9 cellular contexts compared by ENCODE assay signal in genomic region chr1:151888972-151889570, GRCh38. TPM values are rescaled to one million over a fixed set of nuclear protein-coding genes. Genes with fewer than 3 reads are reported as not detected.
DNase-seq lines count a peak whose midpoint lies in the region; ATAC-seq, FAIRE-seq and TF ChIP-seq lines count a peak whose summit lies in the region.
"Had no signal": no experiment of that assay in that cellular context is flagged by ENCODE, and none has a peak within 500 bp of the region (broad histone marks: within the 10 kb centered on the region; RNA-seq: fewer than 3 reads in every experiment).

No MANE protein-coding gene starts in this region.

- no peaks in the 10 kb centered on the region for H3K36me3 ChIP-seq in DND-41 (ENCODE audit: insufficient read depth, low read length)
- H3K36me3 ChIP-seq in Peyer's patch = peaks cover 0 to 21% (median 0%) of the 10 kb centered on the region in 3 donors
- H3K36me3 ChIP-seq in fibroblast of lung (ENCODE audit: control insufficient read depth, insufficient read depth, low read length) = no peaks in the 10 kb centered on the region

- ATAC-seq in A549 (peak; percentile 68 to 80; a peak in 3 of 6 replicates), DND-41 (ENCODE audit: insufficient read depth, low read depth) (no peak; the same call in 2 of the 3 replicates), GM21619 (IDR thresholded peaks at IDR 0.05; ENCODE audit: unreplicated experiment) (no peak), GM18870 (IDR thresholded peaks at IDR 0.05; ENCODE audit: unreplicated experiment) (no peak), HG03135 (IDR thresholded peaks at IDR 0.05; ENCODE audit: unreplicated experiment) (no peak)

- H3K9ac ChIP-seq in DND-41 (ENCODE audit: low read depth, low read length) (no peak overlapping the region), fibroblast of lung (ENCODE audit: insufficient read depth, low read length) (no peak overlapping the region)

- no peaks in the 10 kb centered on the region for H3K9me3 ChIP-seq in A549
- no peaks in the 10 kb centered on the region for H3K9me3 ChIP-seq in DND-41 (ENCODE audit: insufficient read depth, low read length, severe bottlenecking)
- H3K9me3 ChIP-seq in Peyer's patch = no peaks in the 10 kb centered on the region
- H3K9me3 ChIP-seq in fibroblast of lung (ENCODE audit: control insufficient read depth, insufficient read depth, low read depth, low read length) = no peaks in the 10 kb centered on the region

- TF ChIP-seq POLR2A in A549 (IDR thresholded peaks at IDR 0.05; ENCODE audit: low read length) (no peak), Peyer's patch (IDR thresholded peaks at IDR 0.05) (no peak)

- H3K79me2 ChIP-seq in DND-41 (ENCODE audit: insufficient read depth, low read length) (no peaks in the 10 kb centered on the region), fibroblast of lung (ENCODE audit: control insufficient read depth, insufficient read depth, low read length) (no peaks in the 10 kb centered on the region)

- TF ChIP-seq CTCF in A549 (IDR thresholded peaks at IDR 0.05) = peak; percentile 67
- TF ChIP-seq CTCF in DND-41 (IDR thresholded peaks at IDR 0.05; ENCODE audit: borderline replicate concordance, extremely low read depth, low read length, poor library complexity, severe bottlenecking) = peak; percentile 56
- TF ChIP-seq CTCF in Peyer's patch (IDR thresholded peaks at IDR 0.05) = peak in 5 of 6 experiments; percentile 33 to 61 (median 51)
- peak; percentile 23 to 24 for TF ChIP-seq CTCF in fibroblast of lung (conservative IDR thresholded peaks at IDR 0.05 in 1 of 2, IDR thresholded peaks at IDR 0.05 in 1 of 2; ENCODE audit: low read depth in 1 of 2, low read length in 2 of 2)

- no peaks in the 10 kb centered on the region for H4K20me1 ChIP-seq in DND-41 (ENCODE audit: insufficient read depth, low read length)
- H4K20me1 ChIP-seq in fibroblast of lung (ENCODE audit: control insufficient read depth, extremely low read depth, insufficient read depth, low read length) = no peaks in the 10 kb centered on the region

- H3K27me3 ChIP-seq in DND-41 (ENCODE audit: insufficient read depth, low read length, poor library complexity) (peaks cover 3% of the 10 kb centered on the region), Peyer's patch (no peaks in the 10 kb centered on the region), fibroblast of lung (ENCODE audit: control insufficient read depth, insufficient read depth, low read length) (no peaks in the 10 kb centered on the region)

- no peak for FAIRE-seq in A549 (lab: Jason Lieb, UNC)

- TF ChIP-seq EP300 in A549 (IDR thresholded peaks at IDR 0.05) = no peak

- CTCF ChIA-PET in A549 (lab: Yijun Ruan, JAX) = interaction anchor here (0.6 to 3.4 kb wide), 15 partner anchors 9 to 152 kb away, joined by 3 to 25 read pairs (median 4); partner anchors contain the start of gene THEM4

- TF ChIP-seq RAD21 in A549 (conservative IDR thresholded peaks at IDR 0.05 in 1 of 2, IDR thresholded peaks at IDR 0.05 in 1 of 2) = peak; percentile 70 to 72

- H2AFZ ChIP-seq in DND-41 (ENCODE audit: low read depth, low read length) = no peak overlapping the region
- no peak overlapping the region for H2AFZ ChIP-seq in fibroblast of lung (ENCODE audit: low read length)

- WGBS in A549 (ENCODE audit: missing lambda C conversion rate) = 57% methylated on average over 2 of the region's 2 CpGs

- H3K4me2 ChIP-seq in A549 (no peak overlapping the region), DND-41 (ENCODE audit: insufficient read depth, low read length) (no peak overlapping the region), fibroblast of lung (ENCODE audit: extremely low read depth, insufficient read depth, low read length) (no peak overlapping the region)

- H3K4me3 ChIP-seq in A549 (no peak overlapping the region), DND-41 (ENCODE audit: low read depth in 1 of 2, low read length in 2 of 2) (no peak overlapping the region), Peyer's patch (no peak overlapping the region), fibroblast of lung (replicated peaks in 1 of 4; ENCODE audit: control extremely low read depth in 1 of 4, insufficient read depth in 1 of 4, low read depth in 3 of 4, low read length in 4 of 4) (no peak overlapping the region)
- H3K4me3 ChIP-seq: SK-N-MC had no signal

- H3K4me1 ChIP-seq in A549 (no peaks in the 10 kb centered on the region), DND-41 (ENCODE audit: insufficient read depth, low read length) (no peaks in the 10 kb centered on the region), Peyer's patch (no peaks in the 10 kb centered on the region), fibroblast of lung (ENCODE audit: control insufficient read depth, extremely low read depth, insufficient read depth, low read length) (no peaks in the 10 kb centered on the region)

- DNase-seq in A549 (ENCODE audit: low read depth in 1 of 2, low spot score in 1 of 2) = peak; percentile 33 to 41
- DNase-seq in DND-41 = no peak
- no peak for DNase-seq in Peyer's patch
- no peak for DNase-seq in fibroblast of lung (ENCODE audit: low read depth in 2 of 2)
- DNase-seq in occipital lobe (lab: John Stamatoyannopoulos, UW) = no peak

- POLR2A ChIA-PET in A549 (lab: Yijun Ruan, JAX) = interaction anchor here (1.8 kb wide), 1 partner anchor 20 kb away, joined by 4 read pairs; the partner anchor contains the start of gene THEM4

- H3K27ac ChIP-seq in A549 (no peak overlapping the region), DND-41 (ENCODE audit: low read length) (no peak overlapping the region), Peyer's patch (no peak overlapping the region), fibroblast of lung (ENCODE audit: insufficient read depth, low read length) (no peak overlapping the region)
- H3K27ac ChIP-seq: SK-N-MC had no signal

TF ChIP-seq in A549, 52 proteins besides CTCF, POLR2A, EP300 and RAD21:
- TF ChIP-seq CBX8 (IDR thresholded peaks at IDR 0.05) = no peak
- TF ChIP-seq NR3C1 (IDR thresholded peaks at IDR 0.05) = no peak
- no peak for TF ChIP-seq FOSB (CRISPR knock-in tag; IDR thresholded peaks at IDR 0.05)
- no peak for TF ChIP-seq TFCP2L1 (CRISPR knock-in tag; IDR thresholded peaks at IDR 0.05)
- TF ChIP-seq EHF (CRISPR knock-in tag; IDR thresholded peaks at IDR 0.05) = no peak
- TF ChIP-seq SMC3 (IDR thresholded peaks at IDR 0.05) = peak; percentile 41; the same call in 1 of the 3 replicates
- no peak for TF ChIP-seq ESRRA (IDR thresholded peaks at IDR 0.05; ENCODE audit: borderline replicate concordance, low read length)
TF ChIP-seq in A549: peak in this region for 1.

RNA-seq across cellular contexts. Expression of gene THEM4, which starts 20.2 kb away (rescaled TPM):
- polyA plus RNA-seq in A549 (2011; rRNA removed) = 28.1 and 32.3 TPM in 2 replicates
- polyA plus RNA-seq in A549 (2012; cell fraction: cytosol; rRNA removed) = 14.1 and 16.5 TPM in 2 replicates
- polyA plus RNA-seq in A549 (2012; cell fraction: nucleus; rRNA removed) = 6.7 and 12.5 TPM in 2 replicates
- polyA plus RNA-seq in A549 (2017; fragmentation: RNase III; extraction: RNeasy Plus Mini Kit Qiagen cat#74134 plus additional on column Dnase treatment) = 16.6 to 19.6 TPM (median 19.0 TPM) in 3 replicates
- 11.6 and 15.6 TPM in 2 replicates for polyA minus RNA-seq in A549 (2011; rRNA and poly(A)+ RNA removed)
- 10 to 100 TPM in 3 of 4 donors, 1 to 10 TPM in 1; 9.1 to 45.2 (median 14.6) TPM for total RNA-seq in Peyer's patch
- 4.6 and 6.4 TPM in 2 replicates for total RNA-seq in fibroblast of lung
- polyA plus RNA-seq in fibroblast of lung = 15.8 and 18.7 TPM in 2 replicates
- polyA plus RNA-seq in fibroblast of lung (2012) = 9.9 and 10.7 TPM in 2 replicates
- polyA minus RNA-seq in fibroblast of lung (ENCODE audit: low replicate concordance) = 2.0 and 3.1 TPM in 2 replicates
- 2.0 TPM for total RNA-seq in occipital lobe

RNA-seq across cellular contexts. Expression of gene THEM5, which starts 35.6 kb away (rescaled TPM):
- polyA plus RNA-seq in A549 (2011; rRNA removed) (not detected in 2 replicates), A549 (2017; fragmentation: RNase III; extraction: RNeasy Plus Mini Kit Qiagen cat#74134 plus additional on column Dnase treatment) (not detected in 3 replicates), fibroblast of lung (not detected in 2 replicates)
- polyA plus RNA-seq in A549 (2012; cell fraction: cytosol; rRNA removed) = 0.05 TPM in 1 of 2 replicates, not detected in the other
- not detected in 2 replicates for polyA plus RNA-seq in A549 (2012; cell fraction: nucleus; rRNA removed)
- polyA minus RNA-seq in A549 (2011; rRNA and poly(A)+ RNA removed) = not detected in 2 replicates
- total RNA-seq in Peyer's patch (not detected), fibroblast of lung (not detected in 2 replicates), occipital lobe (not detected)
- not detected in 2 replicates for polyA plus RNA-seq in fibroblast of lung (2012)
- not detected in 2 replicates for polyA minus RNA-seq in fibroblast of lung (ENCODE audit: low replicate concordance)

RNA-seq across cellular contexts. Expression of gene C2CD4D, which starts 49.5 kb away (rescaled TPM):
- polyA plus RNA-seq in A549 (2011; rRNA removed) (not detected in 2 replicates), A549 (2017; fragmentation: RNase III; extraction: RNeasy Plus Mini Kit Qiagen cat#74134 plus additional on column Dnase treatment) (not detected in 3 replicates), fibroblast of lung (not detected in 2 replicates)
- not detected in 2 replicates for polyA plus RNA-seq in A549 (2012; cell fraction: cytosol; rRNA removed)
- not detected in 2 replicates for polyA plus RNA-seq in A549 (2012; cell fraction: nucleus; rRNA removed)
- not detected in 2 replicates for polyA minus RNA-seq in A549 (2011; rRNA and poly(A)+ RNA removed)
- total RNA-seq in Peyer's patch (under 1 TPM in 1 of 4 donors, not detected in 3; 0.54 TPM), fibroblast of lung (not detected in 2 replicates), occipital lobe (0.16 TPM)
- polyA plus RNA-seq in fibroblast of lung (2012) = 0.10 TPM in 1 of 2 replicates, not detected in the other
- not detected in 2 replicates for polyA minus RNA-seq in fibroblast of lung (ENCODE audit: low replicate concordance)

RNA-seq across cellular contexts. Expression of gene RORC, which starts 57.5 kb away (rescaled TPM):
- 0.24 and 0.25 TPM in 2 replicates for polyA plus RNA-seq in A549 (2011; rRNA removed)
- polyA plus RNA-seq in A549 (2012; cell fraction: cytosol; rRNA removed) = 0.01 and 0.03 TPM in 2 replicates
- 0.07 and 0.09 TPM in 2 replicates for polyA plus RNA-seq in A549 (2012; cell fraction: nucleus; rRNA removed)
- 0.06 TPM in 1 of 3 replicates, not detected in the others for polyA plus RNA-seq in A549 (2017; fragmentation: RNase III; extraction: RNeasy Plus Mini Kit Qiagen cat#74134 plus additional on column Dnase treatment)
- 0.29 and 0.58 TPM in 2 replicates for polyA minus RNA-seq in A549 (2011; rRNA and poly(A)+ RNA removed)
- total RNA-seq in Peyer's patch = 10 to 100 TPM; 10.7 to 70.1 (median 46.0) TPM
- total RNA-seq in fibroblast of lung = under 0.01 and 0.17 TPM in 2 replicates
- not detected in 2 replicates for polyA plus RNA-seq in fibroblast of lung
- not detected in 2 replicates for polyA plus RNA-seq in fibroblast of lung (2012)
- polyA minus RNA-seq in fibroblast of lung (ENCODE audit: low replicate concordance) = not detected in 2 replicates
- 0.16 TPM for total RNA-seq in occipital lobe

Comparison
In these comparisons a context has a peak if more than half of its experiments do, and no peak if none do; other contexts are left out.
1. ATAC-seq: peak in A549 (2 of 2); none in DND-41 (single experiment), GM21619 (single experiment), GM18870 (single experiment) and HG03135 (single experiment).
2. DNase-seq: peak in A549 (2 of 2); none in DND-41 (single experiment), Peyer's patch (0 of 3), fibroblast of lung (0 of 2) and occipital lobe (single experiment).
3. Peak in every context shown above with its lines, with median percentiles within 50 percentile points of each other: CTCF ChIP-seq.